ENCODE assay signal across 8 cellular contexts in genomic region chr2:233250985-233251305, GRCh38. TPM values are rescaled to one million over a fixed set of nuclear protein-coding genes. Genes with fewer than 3 reads are reported as not detected.
DNase-seq lines count a peak whose midpoint lies in the region; ATAC-seq, FAIRE-seq and TF ChIP-seq lines count a peak whose summit lies in the region.

No MANE protein-coding gene starts in this region.

- TF ChIP-seq CTCF in LNCaP clone FGC (IDR thresholded peaks at IDR 0.05; ENCODE audit: control insufficient read depth, extremely low read depth, insufficient read depth) (no peak), smooth muscle cell (IDR thresholded peaks at IDR 0.05; ENCODE audit: borderline replicate concordance, insufficient read depth, poor library complexity, severe bottlenecking) (no peak)

- H3K4me1 ChIP-seq in smooth muscle cell (ENCODE audit: low read depth): peaks cover 5% of the 10 kb centered on the region

- FAIRE-seq in GM12891 (lab: Jason Lieb, UNC): no peak

- DNase-seq in LNCaP clone FGC (ENCODE audit: low read depth) (no peak), epithelial cell of prostate (ENCODE audit: low read depth, low spot score) (no peak), smooth muscle cell (lab: John Stamatoyannopoulos, UW; ENCODE audit: unreplicated experiment) (no peak), hepatic stellate cell (ENCODE audit: low spot score) (no peak), GM12891 (ENCODE audit: insufficient read length, low spot score) (no peak), HPDE6-E6E7 (ENCODE audit: extremely low spot score) (no peak), EL (no peak)

- TF ChIP-seq POLR2A in GM12891 (IDR thresholded peaks at IDR 0.05; ENCODE audit: low read depth, low read length): no peak

- H3K9me3 ChIP-seq in smooth muscle cell (replicated peaks; ENCODE audit: low read depth): no peaks in the 10 kb centered on the region

- H4K20me1 ChIP-seq in smooth muscle cell (ENCODE audit: low read depth): peaks cover 31% of the 10 kb centered on the region

- H3K4me2 ChIP-seq in smooth muscle cell: peak overlapping the region; percentile 75

- peak; percentile 10 for ATAC-seq in GM19467 (IDR thresholded peaks at IDR 0.05; ENCODE audit: unreplicated experiment)

- 86% methylated on average over 1 of the region's 1 CpG for WGBS in smooth muscle cell (ENCODE audit: low lambda C conversion rate)

- H3K4me3 ChIP-seq in LNCaP clone FGC (ENCODE audit: low read depth, low read length) (peak overlapping the region; percentile 93; the same call in 1 of the 2 replicates), smooth muscle cell (peak overlapping the region; percentile 97)

- H3K27me3 ChIP-seq in smooth muscle cell (ENCODE audit: low read depth): no peaks in the 10 kb centered on the region

- no peaks in the 10 kb centered on the region for H3F3A ChIP-seq in smooth muscle cell (ENCODE audit: low read depth)

- H2AFZ ChIP-seq in smooth muscle cell (ENCODE audit: low read depth): peak overlapping the region; percentile 86

- H3K79me2 ChIP-seq in smooth muscle cell (ENCODE audit: low read depth): peaks cover 39% of the 10 kb centered on the region

- H3K27ac ChIP-seq in epithelial cell of prostate (peak overlapping the region; percentile 83), smooth muscle cell (ENCODE audit: low read depth) (peak overlapping the region; percentile 58)

- H3K36me3 ChIP-seq in smooth muscle cell (ENCODE audit: low read depth): no peaks in the 10 kb centered on the region

- peak overlapping the region; percentile 44 for H3K9ac ChIP-seq in smooth muscle cell (ENCODE audit: low read depth)

TF ChIP-seq in GM12891, 5 proteins besides CTCF, POLR2A, EP300 and RAD21:
- TF ChIP-seq PAX5 (IDR thresholded peaks at IDR 0.05; ENCODE audit: insufficient read depth, low read length, severe bottlenecking): no peak
- TF ChIP-seq TAF1 (IDR thresholded peaks at IDR 0.05; ENCODE audit: low read depth, low read length): no peak
- TF ChIP-seq POLR2AphosphoS5 (IDR thresholded peaks at IDR 0.05; ENCODE audit: low read depth, low read length): no peak
- no peak for TF ChIP-seq SPI1 (IDR thresholded peaks at IDR 0.05; ENCODE audit: low read depth, low read length)
- no peak for TF ChIP-seq POU2F2 (IDR thresholded peaks at IDR 0.05; ENCODE audit: low read depth, low read length)

RNA-seq across cellular contexts. Expression of gene ATG16L1, which starts 0.5 kb away (rescaled TPM):
- total RNA-seq in smooth muscle cell: 25.6 and 26.4 TPM in 2 replicates
- 11.2 and 12.5 TPM in 2 replicates for polyA plus RNA-seq in smooth muscle cell
- 10.4 TPM for polyA plus RNA-seq in GM12891 (2012; ENCODE audit: low read depth, missing spikeins)

RNA-seq across cellular contexts. Expression of gene SAG, which starts 56.7 kb away (rescaled TPM):
- not detected in 2 replicates for total RNA-seq in smooth muscle cell
- not detected in 2 replicates for polyA plus RNA-seq in smooth muscle cell
- polyA plus RNA-seq in GM12891 (2012; ENCODE audit: low read depth, missing spikeins): not detected
